9 cellular contexts compared by ENCODE assay signal in the genomic region with DNA sequence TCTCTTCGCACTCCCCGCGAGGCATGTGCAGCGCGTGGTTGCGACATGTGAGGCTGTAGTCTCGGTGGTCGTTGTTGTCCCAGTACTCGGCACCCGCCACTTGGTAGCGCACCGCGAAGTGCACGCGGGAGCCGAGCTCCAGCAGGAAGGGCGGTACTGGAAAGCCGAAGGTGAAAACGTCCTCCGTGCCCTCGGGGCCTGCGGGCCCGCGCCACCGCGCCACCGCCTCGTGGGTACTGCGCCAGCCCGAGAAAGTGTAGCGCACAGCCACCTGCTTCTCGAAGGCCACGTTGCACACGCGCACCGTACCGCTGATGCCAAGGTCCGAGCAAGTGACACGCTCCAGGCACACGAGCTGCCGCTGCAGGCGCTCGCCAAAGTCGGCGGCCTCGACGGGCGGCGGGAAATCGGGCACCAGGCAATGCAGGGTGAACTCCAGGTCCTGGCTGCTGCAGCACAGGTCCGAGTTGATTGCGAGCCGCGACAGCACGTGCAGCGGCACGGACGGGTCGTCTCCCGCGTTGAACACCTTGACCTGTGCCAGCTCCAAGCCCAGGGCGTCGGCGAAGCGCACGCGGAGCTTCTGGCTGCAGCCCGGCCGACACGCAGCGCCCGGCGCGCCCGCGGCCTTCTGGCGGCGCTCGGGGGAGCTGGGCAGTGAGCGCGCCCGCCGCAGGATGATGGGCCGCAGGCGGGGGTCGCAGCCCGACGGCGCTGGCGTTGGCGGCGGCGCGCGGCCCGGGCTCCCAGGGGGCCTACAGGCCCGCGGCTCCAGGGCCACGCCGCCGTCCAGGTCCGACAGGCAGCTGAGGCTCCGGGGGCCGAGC. TPM values are rescaled to one million over a fixed set of nuclear protein-coding genes. Genes with fewer than 3 reads are reported as not detected.
DNase-seq lines count a peak whose midpoint lies in the region; ATAC-seq and TF ChIP-seq lines count a peak whose summit lies in the region.
"Had no signal": no experiment of that assay in that cellular context is flagged by ENCODE, and none has a peak within 500 bp of the region (broad histone marks: within the 10 kb centered on the region; RNA-seq: fewer than 3 reads in every experiment).

No MANE protein-coding gene starts in this region.

- DNase-seq in body of pancreas (peak; percentile 21 to 46 (median 25)), testis (peak; percentile 23), NCI-H510A (lab: John Stamatoyannopoulos, UW) (no peak)
- no peak for DNase-seq in stimulated activated CD4-positive, alpha-beta T cell treated with anti-CD3 and anti-CD28 coated beads, Interleukin-12 subunit alpha, Interleukin-12 subunit beta, amount 100 ng/mL, for 4 hours

- TF ChIP-seq CTCF in body of pancreas (IDR thresholded peaks at IDR 0.05) (no peak), testis (IDR thresholded peaks at IDR 0.05) (no peak)

- WGBS in body of pancreas, 2 donors: 35 to 89% methylated on average over 40 to 103 of the region's 104 CpGs
- WGBS in testis, 2 donors: 62 to 63% methylated on average over 44 to 61 of the region's 104 CpGs

- H3K4me1 ChIP-seq in body of pancreas (peaks cover 43% of the 10 kb centered on the region), testis (peaks cover 20% of the 10 kb centered on the region)

- ATAC-seq in HG03469 (IDR thresholded peaks at IDR 0.05; ENCODE audit: unreplicated experiment): peak; percentile 3
- peak; percentile 4 for ATAC-seq in body of pancreas
- ATAC-seq in HG02642 (IDR thresholded peaks at IDR 0.05; ENCODE audit: poor library complexity, unreplicated experiment): no peak

- H3K36me3 ChIP-seq in body of pancreas (replicated peaks in 1 of 2; ENCODE audit: insufficient read depth in 1 of 2, low read depth in 2 of 2) (peaks cover 2 to 4% of the 10 kb centered on the region in 2 donors), testis (ENCODE audit: low read depth, missing control alignments) (no peaks in the 10 kb centered on the region)

- H3K27ac ChIP-seq in body of pancreas: peak overlapping the region; percentile 78 to 93 (median 90)
- peak overlapping the region; percentile 97 for H3K27ac ChIP-seq in layer of hippocampus (ENCODE audit: low read depth, low read length)
- peak overlapping the region; percentile 84 to 87 for H3K27ac ChIP-seq in testis

- H3K9me3 ChIP-seq in body of pancreas (no peaks in the 10 kb centered on the region), testis (no peaks in the 10 kb centered on the region)

- no peak for TF ChIP-seq POLR2A in body of pancreas (IDR thresholded peaks at IDR 0.05)
- no peak for TF ChIP-seq POLR2A in testis (IDR thresholded peaks at IDR 0.05)

- H3K4me3 ChIP-seq in GM08714 (ENCODE audit: low read length): peak overlapping the region; percentile 73
- H3K4me3 ChIP-seq in body of pancreas: peak overlapping the region; percentile 11 to 33
- peak overlapping the region; percentile 51 to 70 for H3K4me3 ChIP-seq in testis

- H3K27me3 ChIP-seq in body of pancreas (no peaks in the 10 kb centered on the region), layer of hippocampus (ENCODE audit: control insufficient read depth, insufficient read depth, low read length) (no peaks in the 10 kb centered on the region), testis (no peaks in the 10 kb centered on the region)

- intact Hi-C loops in body of pancreas (cut with DNase I): no loop called here
- intact Hi-C loops in testis (cut with DNase I; ENCODE audit: low total_unique reads): no loop called here

RNA-seq across cellular contexts. Expression of gene PPP1R3D, which starts 0.8 kb away (rescaled TPM):
- total RNA-seq in body of pancreas: 1 to 10 TPM; 6.0 to 6.3 TPM
- total RNA-seq in testis: 1 to 10 TPM; 8.2 to 9.4 TPM
- 4.7 TPM for polyA plus RNA-seq in testis (ENCODE audit: insufficient read depth, low read depth, low replicate concordance)

RNA-seq across cellular contexts. Expression of gene FAM217B, which starts 0.9 kb away (rescaled TPM):
- total RNA-seq in body of pancreas (1 to 10 TPM; 2.6 to 3.6 TPM), testis (10 to 100 TPM; 11.6 to 22.3 TPM)
- polyA plus RNA-seq in testis (ENCODE audit: insufficient read depth, low read depth, low replicate concordance): 18.6 TPM

RNA-seq across cellular contexts. Expression of gene SYCP2, which starts 5.8 kb away (rescaled TPM):
- 10 to 100 TPM in 1 of 2 donors, 1 to 10 TPM in 1; 3.6 to 15.3 TPM for total RNA-seq in body of pancreas
- total RNA-seq in testis: 10 to 100 TPM; 23.8 to 55.8 TPM
- polyA plus RNA-seq in testis (ENCODE audit: insufficient read depth, low read depth, low replicate concordance): 18.8 TPM

RNA-seq across cellular contexts. Expression of gene CDH26, which starts 19.0 kb away (rescaled TPM):
- total RNA-seq in body of pancreas (under 1 TPM; 0.26 to 0.33 TPM), testis (1 to 10 TPM; 1.7 to 3.5 TPM)
- polyA plus RNA-seq in testis (ENCODE audit: insufficient read depth, low read depth, low replicate concordance): 2.0 TPM
- total RNA-seq: RPMI7951 had no signal

Comparison
In these comparisons a context has a peak if more than half of its experiments do, and no peak if none do; other contexts are left out.
1. H3K4me3 ChIP-seq: peak in every context shown above with its lines; median percentile 73 in GM08714; 60 in testis; 22 in body of pancreas.
2. DNase-seq: peak in body of pancreas (4 of 4) and testis (single experiment); none in stimulated activated CD4-positive, alpha-beta T cell treated with anti-CD3 and anti-CD28 coated beads, Interleukin-12 subunit alpha, Interleukin-12 subunit beta, amount 100 ng/mL, for 4 hours (single experiment) and NCI-H510A (single experiment).
3. Peak in every context shown above with its lines, with median percentiles within 50 percentile points of each other: H3K27ac ChIP-seq.